In genomic region chr6:118744261-118744941, GRCh38 we compare ENCODE assay signal across 19 cellular contexts.
DNase-seq lines count a peak whose midpoint lies in the region; ATAC-seq and TF ChIP-seq lines count a peak whose summit lies in the region.
"Had no signal": no experiment of that assay in that cellular context is flagged by ENCODE, and none has a peak within 500 bp of the region (broad histone marks: within the 10 kb centered on the region; RNA-seq: fewer than 3 reads in every experiment).

No MANE protein-coding gene starts in this region.

- H3K4me1 Mint-ChIP-seq in activated naive CD4-positive, alpha-beta T cell treated with anti-CD3 and anti-CD28 coated beads for 36 hours (ENCODE audit: low read depth), result peaks cover 27% of the 10 kb centered on the region
- peaks cover 0 to 4% of the 10 kb centered on the region in 2 donors for H3K4me1 Mint-ChIP-seq in natural killer cell treated with Interleukin-12 subunit alpha and Interleukin-12 subunit beta and Interleukin-15 and Interleukin-18, amount 100 ng/mL, for 72 hours (ENCODE audit: low read depth in 2 of 2)

- POLR2A ChIA-PET in Panc1 (lab: Charles Lee), result no interaction called here

- no peak overlapping the region for H3K9ac ChIP-seq in stomach smooth muscle (ENCODE audit: low read length in 2 of 2)

- TF ChIP-seq CTCF in right atrium auricular region (IDR thresholded peaks at IDR 0.05), result no peak
- no peak for TF ChIP-seq CTCF in Panc1 (IDR thresholded peaks at IDR 0.05)
- no peak for TF ChIP-seq CTCF in fibroblast of the aortic adventitia (IDR thresholded peaks at IDR 0.05; ENCODE audit: insufficient read depth, low read length)
- no peak for TF ChIP-seq CTCF in GM13977 (IDR thresholded peaks at IDR 0.05; ENCODE audit: extremely low read depth, insufficient read depth, missing control alignments)

- no peak overlapping the region for H3K4me3 Mint-ChIP-seq in activated naive CD4-positive, alpha-beta T cell treated with anti-CD3 and anti-CD28 coated beads for 36 hours
- no peak overlapping the region for H3K4me3 Mint-ChIP-seq in natural killer cell treated with Interleukin-12 subunit alpha and Interleukin-12 subunit beta and Interleukin-15 and Interleukin-18, amount 100 ng/mL, for 72 hours
- H3K4me3 Mint-ChIP-seq: activated CD4-positive, alpha-beta T cell treated with anti-CD3 and anti-CD28 coated beads, Interleukin-2, amount 10 ng/mL, durations not matched to agents 7 days and 5 days; HFFc6; naive thymus-derived CD8-positive, alpha-beta T cell had no signal

- DNase-seq in Right ventricle myocardium inferior (ENCODE audit: missing footprints), result no peak
- DNase-seq in right atrium auricular region (ENCODE audit: low spot score), result no peak
- no peak for DNase-seq in Panc1 (ENCODE audit: low read depth, low spot score)
- peak; percentile 24 for DNase-seq in fibroblast of the aortic adventitia (ENCODE audit: low read depth)
- no peak for DNase-seq in activated naive CD4-positive, alpha-beta T cell treated with anti-CD3 and anti-CD28 coated beads for 36 hours
- no peak for DNase-seq in GM13977 (ENCODE audit: low spot score)
- DNase-seq in natural killer cell treated with Interleukin-12 subunit alpha and Interleukin-12 subunit beta and Interleukin-15 and Interleukin-18, amount 100 ng/mL, for 72 hours (ENCODE audit: low spot score), result no peak
- DNase-seq: activated CD4-positive, alpha-beta T cell treated with anti-CD3 and anti-CD28 coated beads, Interleukin-2, amount 10 ng/mL, durations not matched to agents 7 days and 5 days; activated T-cell treated with anti-CD3 and anti-CD28 coated beads, Interleukin-2, amount 50 U/mL, for 48 hours; cortex of kidney; erythroblast; HFFc6; MM.1S; naive thymus-derived CD8-positive, alpha-beta T cell; right lobe of liver; stimulated activated CD4-positive, alpha-beta T cell treated with anti-CD3 and anti-CD28 coated beads, Interleukin-2, amount 100 ng/mL, for 48 hours had no signal

- no peaks in the 10 kb centered on the region for H3K27me3 Mint-ChIP-seq in activated naive CD4-positive, alpha-beta T cell treated with anti-CD3 and anti-CD28 coated beads for 36 hours (ENCODE audit: low read depth)
- H3K27me3 Mint-ChIP-seq in natural killer cell treated with Interleukin-12 subunit alpha and Interleukin-12 subunit beta and Interleukin-15 and Interleukin-18, amount 100 ng/mL, for 72 hours, result peaks cover 5 to 8% of the 10 kb centered on the region in 2 donors
- H3K27me3 Mint-ChIP-seq: activated CD4-positive, alpha-beta T cell treated with anti-CD3 and anti-CD28 coated beads, Interleukin-2, amount 10 ng/mL, durations not matched to agents 7 days and 5 days; naive thymus-derived CD8-positive, alpha-beta T cell had no signal

- H3K27ac ChIP-seq in right atrium auricular region (no peak overlapping the region), Panc1 (ENCODE audit: low read length) (no peak overlapping the region), stomach smooth muscle (ENCODE audit: low read length) (peak overlapping the region; percentile 6)
- H3K27ac ChIP-seq: A549, right lobe of liver, SK-N-MC had no signal

- ATAC-seq in Right ventricle myocardium inferior (peak; percentile 14), Panc1 (0 out of 2 replicates have a peak, but pooled peaks have one; percentile 42)
- no peak for ATAC-seq in natural killer cell treated with Interleukin-12 subunit alpha and Interleukin-12 subunit beta and Interleukin-15 and Interleukin-18, amount 100 ng/mL, for 72 hours
- ATAC-seq: A549; naive thymus-derived CD8-positive, alpha-beta T cell had no signal

- in situ Hi-C loops in Panc1 (cut with HindIII; ENCODE audit: low pct_unique_long_range_greater_than_20kb, low sequenced_read_pairs), result no loop called here
- in situ Hi-C loops in GM13977 (cut with MboI; ENCODE audit: low pct_unique_long_range_greater_than_20kb, low sequenced_read_pairs, unreplicated experiment), result no loop called here

- H3K27ac Mint-ChIP-seq in activated naive CD4-positive, alpha-beta T cell treated with anti-CD3 and anti-CD28 coated beads for 36 hours, result no peak overlapping the region
- no peak overlapping the region for H3K27ac Mint-ChIP-seq in natural killer cell treated with Interleukin-12 subunit alpha and Interleukin-12 subunit beta and Interleukin-15 and Interleukin-18, amount 100 ng/mL, for 72 hours
- H3K27ac Mint-ChIP-seq: HFFc6 had no signal

- no peaks in the 10 kb centered on the region for H3K36me3 Mint-ChIP-seq in activated naive CD4-positive, alpha-beta T cell treated with anti-CD3 and anti-CD28 coated beads for 36 hours (ENCODE audit: low read depth)
- H3K36me3 Mint-ChIP-seq in natural killer cell treated with Interleukin-12 subunit alpha and Interleukin-12 subunit beta and Interleukin-15 and Interleukin-18, amount 100 ng/mL, for 72 hours, result no peaks in the 10 kb centered on the region
- H3K36me3 Mint-ChIP-seq: naive thymus-derived CD8-positive, alpha-beta T cell had no signal

- H3K4me3 ChIP-seq in right atrium auricular region (no peak overlapping the region), Panc1 (ENCODE audit: low read depth in 2 of 2, low read length in 2 of 2) (no peak overlapping the region), fibroblast of the aortic adventitia (ENCODE audit: low read depth, low read length) (no peak overlapping the region), stomach smooth muscle (ENCODE audit: low read length in 2 of 2) (no peak overlapping the region)
- H3K4me3 ChIP-seq: A549, right lobe of liver, SK-N-MC had no signal

- H3K27me3 ChIP-seq in right atrium auricular region (no peaks in the 10 kb centered on the region), Panc1 (ENCODE audit: control insufficient read depth, insufficient read depth, low read length) (peaks cover 5% of the 10 kb centered on the region; the same call in 1 of the 2 replicates), stomach smooth muscle (ENCODE audit: control insufficient read depth in 1 of 2, insufficient read depth in 2 of 2, low read length in 2 of 2) (no peaks in the 10 kb centered on the region)
- H3K27me3 ChIP-seq: right lobe of liver had no signal

- peaks cover 0 to 10% of the 10 kb centered on the region in 2 donors for H3K4me1 ChIP-seq in right atrium auricular region
- H3K4me1 ChIP-seq in Panc1 (ENCODE audit: control insufficient read depth, insufficient read depth, low read length), result no peaks in the 10 kb centered on the region
- H3K4me1 ChIP-seq in stomach smooth muscle (ENCODE audit: control insufficient read depth, insufficient read depth, low read length), result no peaks in the 10 kb centered on the region
- H3K4me1 ChIP-seq: right lobe of liver had no signal

- no peaks in the 10 kb centered on the region for H3K9me3 Mint-ChIP-seq in activated naive CD4-positive, alpha-beta T cell treated with anti-CD3 and anti-CD28 coated beads for 36 hours
- no peaks in the 10 kb centered on the region for H3K9me3 Mint-ChIP-seq in natural killer cell treated with Interleukin-12 subunit alpha and Interleukin-12 subunit beta and Interleukin-15 and Interleukin-18, amount 100 ng/mL, for 72 hours
- H3K9me3 Mint-ChIP-seq: activated CD4-positive, alpha-beta T cell treated with anti-CD3 and anti-CD28 coated beads, Interleukin-2, amount 10 ng/mL, durations not matched to agents 7 days and 5 days; HFFc6; naive thymus-derived CD8-positive, alpha-beta T cell had no signal

- no peaks in the 10 kb centered on the region for H3K9me3 ChIP-seq in right atrium auricular region
- H3K9me3 ChIP-seq in Panc1 (ENCODE audit: control insufficient read depth, insufficient read depth, low read depth, low read length), result no peaks in the 10 kb centered on the region
- no peaks in the 10 kb centered on the region for H3K9me3 ChIP-seq in stomach smooth muscle (ENCODE audit: control insufficient read depth in 2 of 2, low read length in 2 of 2)
- H3K9me3 ChIP-seq: A549, right lobe of liver had no signal

- intact Hi-C loops in Right ventricle myocardium inferior (cut with DNase I) (no loop called here), Panc1 (cut with micrococcal nuclease; ENCODE audit: unreplicated experiment) (no loop called here)
- intact Hi-C loops in activated naive CD4-positive, alpha-beta T cell treated with anti-CD3 and anti-CD28 coated beads for 36 hours (cut with micrococcal nuclease), result no loop called here

- no peaks in the 10 kb centered on the region for H3K36me3 ChIP-seq in right atrium auricular region
- H3K36me3 ChIP-seq in Panc1 (ENCODE audit: control insufficient read depth, insufficient read depth, low read length), result no peaks in the 10 kb centered on the region
- no peaks in the 10 kb centered on the region for H3K36me3 ChIP-seq in stomach smooth muscle (ENCODE audit: control insufficient read depth in 2 of 2, insufficient read depth in 2 of 2, low read length in 2 of 2)
- H3K36me3 ChIP-seq: right lobe of liver had no signal

- CTCF ChIA-PET in Panc1 (lab: Charles Lee), result interaction anchor here (0.6 kb wide), 1 partner anchor 37 kb away, joined by 6 read pairs; no protein-coding TSS in a partner anchor
- CTCF ChIA-PET in activated naive CD4-positive, alpha-beta T cell treated with anti-CD3 and anti-CD28 coated beads for 36 hours (lab: Charles Lee), result no interaction called here

- no TSS peak for BruUV-seq in Panc1 (replicated peaks; lab: Mats Ljungman, UMichigan)

Comparison
In these comparisons a context has a peak if more than half of its experiments do, and no peak if none do; other contexts are left out.
1. ATAC-seq: peak in Right ventricle myocardium inferior (single experiment) and Panc1 (single experiment); none in natural killer cell treated with Interleukin-12 subunit alpha and Interleukin-12 subunit beta and Interleukin-15 and Interleukin-18, amount 100 ng/mL, for 72 hours (0 of 2).